11 cellular contexts compared by ENCODE assay signal in genomic region chr22:36453266-36453607, GRCh38. TPM values are rescaled to one million over a fixed set of nuclear protein-coding genes. Genes with fewer than 3 reads are reported as not detected.
DNase-seq lines count a peak whose midpoint lies in the region; ATAC-seq and TF ChIP-seq lines count a peak whose summit lies in the region.
"Had no signal": no experiment of that assay in that cellular context is flagged by ENCODE, and none has a peak within 500 bp of the region (broad histone marks: within the 10 kb centered on the region; RNA-seq: fewer than 3 reads in every experiment).

No MANE protein-coding gene starts in this region.

- H3K27me3 Mint-ChIP-seq in activated naive CD4-positive, alpha-beta T cell treated with anti-CD3 and anti-CD28 coated beads for 36 hours (ENCODE audit: low read depth) = no peaks in the 10 kb centered on the region

- H3K9me3 ChIP-seq in Peyer's patch (no peaks in the 10 kb centered on the region), thyroid gland (no peaks in the 10 kb centered on the region)

- CTCF ChIA-PET in activated naive CD4-positive, alpha-beta T cell treated with anti-CD3 and anti-CD28 coated beads for 36 hours (lab: Charles Lee) = interaction anchor here (0.6 kb wide), 1 partner anchor 115 kb away, joined by 3 read pairs; no protein-coding TSS in a partner anchor

- H3K4me1 ChIP-seq in Peyer's patch (peaks cover 16 to 49% (median 30%) of the 10 kb centered on the region in 4 donors), thyroid gland (peaks cover 34 to 54% of the 10 kb centered on the region in 2 donors)

- H3K36me3 ChIP-seq in Peyer's patch = no peaks in the 10 kb centered on the region
- no peaks in the 10 kb centered on the region for H3K36me3 ChIP-seq in thyroid gland

- TF ChIP-seq POLR2A in Peyer's patch (IDR thresholded peaks at IDR 0.05) = no peak
- TF ChIP-seq POLR2A in thyroid gland (IDR thresholded peaks at IDR 0.05) = no peak

- intact Hi-C loops in activated naive CD4-positive, alpha-beta T cell treated with anti-CD3 and anti-CD28 coated beads for 36 hours (cut with micrococcal nuclease) = no loop called here
- intact Hi-C loops in left colon (cut with DNase I, micrococcal nuclease) (no loop called here), thyroid gland (cut with DNase I) (no loop called here)

- H3K4me3 ChIP-seq in Peyer's patch = no peak overlapping the region
- H3K4me3 ChIP-seq in thyroid gland (replicated peaks in 1 of 3) = no peak overlapping the region

- H3K4me3 Mint-ChIP-seq in activated naive CD4-positive, alpha-beta T cell treated with anti-CD3 and anti-CD28 coated beads for 36 hours = peak overlapping the region; percentile 76

- ATAC-seq in activated naive CD4-positive, alpha-beta T cell treated with anti-CD3 and anti-CD28 coated beads, Interleukin-2, amount 50 U/mL, for 72 hours = no peak
- ATAC-seq in left colon = peak; percentile 30

- peaks cover 38% of the 10 kb centered on the region for H3K4me1 Mint-ChIP-seq in activated naive CD4-positive, alpha-beta T cell treated with anti-CD3 and anti-CD28 coated beads for 36 hours (ENCODE audit: low read depth)

- H3K27me3 ChIP-seq in Peyer's patch = no peaks in the 10 kb centered on the region
- H3K27me3 ChIP-seq in thyroid gland = no peaks in the 10 kb centered on the region

- peaks cover 1% of the 10 kb centered on the region for H3K36me3 Mint-ChIP-seq in activated naive CD4-positive, alpha-beta T cell treated with anti-CD3 and anti-CD28 coated beads for 36 hours (ENCODE audit: low read depth)
- no peaks in the 10 kb centered on the region for H3K36me3 Mint-ChIP-seq in activated naive CD4-positive, alpha-beta T cell treated with anti-CD3 and anti-CD28 coated beads, Interleukin-2, amount 50 U/mL, for 72 hours

- H3K27ac Mint-ChIP-seq in activated naive CD4-positive, alpha-beta T cell treated with anti-CD3 and anti-CD28 coated beads for 36 hours = peak overlapping the region; percentile 19
- peak overlapping the region in 1 of 2 donors; percentile 68 for H3K27ac Mint-ChIP-seq in activated naive CD4-positive, alpha-beta T cell treated with anti-CD3 and anti-CD28 coated beads, Interleukin-2, amount 50 U/mL, for 72 hours

- WGBS in thyroid gland, 2 donors = 84 to 87% methylated on average over 1 of the region's 1 CpG

- TF ChIP-seq CTCF in Peyer's patch (IDR thresholded peaks at IDR 0.05) = no peak
- no peak for TF ChIP-seq CTCF in thyroid gland (IDR thresholded peaks at IDR 0.05)

- DNase-seq in activated naive CD4-positive, alpha-beta T cell treated with anti-CD3 and anti-CD28 coated beads for 36 hours = no peak
- DNase-seq in activated naive CD4-positive, alpha-beta T cell treated with anti-CD3 and anti-CD28 coated beads, Interleukin-2, amount 50 U/mL, for 72 hours (ENCODE audit: low spot score in 2 of 2) = no peak
- DNase-seq in Peyer's patch (peak in 2 of 3 donors; percentile 67 to 77), left colon (peak in 1 of 2 donors; percentile 69), thyroid gland (no peak), NCI-H82 (lab: John Stamatoyannopoulos, UW) (no peak), NCI-H2196 (lab: John Stamatoyannopoulos, UW; ENCODE audit: unreplicated experiment) (no peak)
- no peak for DNase-seq in NK-92 treated with Interleukin-12 subunit alpha and Interleukin-12 subunit beta, amount 100 ng/mL, for 24 hours (lab: John Stamatoyannopoulos, UW)
- DNase-seq: mesendoderm; NCI-H510A; stimulated activated CD4-positive, alpha-beta T cell treated with anti-CD3 and anti-CD28 coated beads, Interleukin-2, amount 100 ng/mL, for 48 hours had no signal

- H3K27ac ChIP-seq in Peyer's patch (peak overlapping the region; percentile 85 to 93 (median 86)), thyroid gland (peak overlapping the region in 2 of 3 donors; percentile 97 to 99)

- no peaks in the 10 kb centered on the region for H3K9me3 Mint-ChIP-seq in activated naive CD4-positive, alpha-beta T cell treated with anti-CD3 and anti-CD28 coated beads for 36 hours
- no peaks in the 10 kb centered on the region for H3K9me3 Mint-ChIP-seq in activated naive CD4-positive, alpha-beta T cell treated with anti-CD3 and anti-CD28 coated beads, Interleukin-2, amount 50 U/mL, for 72 hours

RNA-seq across cellular contexts. Expression of gene TXN2, which starts 28.2 kb away (rescaled TPM):
- 100 to 1,000 TPM; 108 to 113 TPM for total RNA-seq in activated naive CD4-positive, alpha-beta T cell treated with anti-CD3 and anti-CD28 coated beads for 36 hours
- total RNA-seq in activated naive CD4-positive, alpha-beta T cell treated with anti-CD3 and anti-CD28 coated beads, Interleukin-2, amount 50 U/mL, for 72 hours = 100 to 1,000 TPM; 120 to 122 TPM
- 100 to 1,000 TPM in 1 of 4 donors, 10 to 100 TPM in 3; 75.7 to 116 (median 92.9) TPM for total RNA-seq in Peyer's patch
- total RNA-seq in left colon = 100 to 1,000 TPM in 1 of 2 donors, 10 to 100 TPM in 1; 96.5 to 101 TPM
- total RNA-seq in thyroid gland = 100 to 1,000 TPM in 1 of 4 donors, 10 to 100 TPM in 3; 56.7 to 115 (median 75.6) TPM

RNA-seq across cellular contexts. Expression of gene FOXRED2, which starts 53.6 kb away (rescaled TPM):
- 10 to 100 TPM; 10.6 to 11.9 TPM for total RNA-seq in activated naive CD4-positive, alpha-beta T cell treated with anti-CD3 and anti-CD28 coated beads for 36 hours
- 10 to 100 TPM; 13.8 to 20.6 TPM for total RNA-seq in activated naive CD4-positive, alpha-beta T cell treated with anti-CD3 and anti-CD28 coated beads, Interleukin-2, amount 50 U/mL, for 72 hours
- total RNA-seq in Peyer's patch (10 to 100 TPM in 1 of 4 donors, 1 to 10 TPM in 3; 2.8 to 16.5 (median 4.1) TPM), left colon (1 to 10 TPM; 5.3 to 5.4 TPM), thyroid gland (10 to 100 TPM in 2 of 4 donors, 1 to 10 TPM in 2; 5.9 to 12.8 (median 9.4) TPM)

Comparison
In these comparisons a context has a peak if more than half of its experiments do, and no peak if none do; other contexts are left out.
1. DNase-seq: peak in Peyer's patch (2 of 3); none in activated naive CD4-positive, alpha-beta T cell treated with anti-CD3 and anti-CD28 coated beads for 36 hours (single experiment), activated naive CD4-positive, alpha-beta T cell treated with anti-CD3 and anti-CD28 coated beads, Interleukin-2, amount 50 U/mL, for 72 hours (0 of 2), thyroid gland (0 of 2), NCI-H82 (single experiment), NCI-H2196 (single experiment) and NK-92 treated with Interleukin-12 subunit alpha and Interleukin-12 subunit beta, amount 100 ng/mL, for 24 hours (single experiment).